ENCODE assay signal across 8 cellular contexts in genomic region chr11:119121008-119121810, GRCh38.
DNase-seq lines count a peak whose midpoint lies in the region; ATAC-seq and TF ChIP-seq lines count a peak whose summit lies in the region.

Gene HINFP (plus strand): TSS chr11:119121580. CDS start chr11:119126945, 5,365 bp downstream.

- DNase-seq in AG09319 (ENCODE audit: extremely low read depth, low read depth) (peak; percentile 95), NCI-H446 treated with DMSO at 0.1 percent for 48 hours (lab: John Stamatoyannopoulos, UW) (peak; percentile 99), cerebellar cortex (ENCODE audit: low spot score) (peak; percentile 100), iris pigment epithelial cell (ENCODE audit: low read depth) (peak; percentile 100)
- peak; percentile 100 for DNase-seq in stimulated activated CD4-positive, alpha-beta T cell treated with anti-CD3 and anti-CD28 coated beads, Interleukin-12 subunit alpha, Interleukin-12 subunit beta, amount 100 ng/mL, for 24 hours (ENCODE audit: low read depth in 2 of 2)

- TF ChIP-seq CTCF in AG09319 (IDR thresholded peaks at IDR 0.05; ENCODE audit: low read depth, low read length): no peak

- ATAC-seq in GM19035 (IDR thresholded peaks at IDR 0.05; ENCODE audit: unreplicated experiment) (peak; percentile 95), HG03354 (IDR thresholded peaks at IDR 0.05; ENCODE audit: poor library complexity, severe bottlenecking, unreplicated experiment) (peak; percentile 94)
- ATAC-seq in activated CD4-positive, CD25-positive, alpha-beta regulatory T cell treated with anti-CD3 and anti-CD28 coated beads, Interleukin-2, amount 50 U/mL, for 24 hours: peak; percentile 96 to 97

Comparison
In these comparisons a context has a peak if more than half of its experiments do, and no peak if none do; other contexts are left out.
1. Peak in every context shown above with its lines: DNase-seq and ATAC-seq.